In genomic region chr4:142396279-142396678, GRCh38 we compare ENCODE assay signal across 13 cellular contexts.
DNase-seq lines count a peak whose midpoint lies in the region; ATAC-seq and TF ChIP-seq lines count a peak whose summit lies in the region.
"Had no signal": no experiment of that assay in that cellular context is flagged by ENCODE, and none has a peak within 500 bp of the region (broad histone marks: within the 10 kb centered on the region; RNA-seq: fewer than 3 reads in every experiment).

No MANE protein-coding gene starts in this region.

- H2AK5ac ChIP-seq in trophoblast cell (ENCODE audit: low read length): no peak overlapping the region

- POLR2A ChIA-PET in activated CD4-positive, alpha-beta memory T cell treated with anti-CD3 and anti-CD28 coated beads for 36 hours (lab: Charles Lee): interaction anchor here (0.7 to 2.8 kb wide), 7 partner anchors 9 to 21 kb away, joined by 3 to 41 read pairs (median 5); no protein-coding TSS in a partner anchor

- H3K36me3 Mint-ChIP-seq in activated CD4-positive, alpha-beta memory T cell treated with anti-CD3 and anti-CD28 coated beads for 36 hours: peaks cover 72% of the 10 kb centered on the region

- H4K91ac ChIP-seq in trophoblast cell (ENCODE audit: low read depth, low read length): no peak overlapping the region

- no peaks in the 10 kb centered on the region for H3K27me3 Mint-ChIP-seq in activated CD4-positive, alpha-beta memory T cell treated with anti-CD3 and anti-CD28 coated beads for 36 hours

- no peak for TF ChIP-seq CTCF in fibroblast of pulmonary artery (IDR thresholded peaks at IDR 0.05; ENCODE audit: low read length, missing control alignments)

- no peak overlapping the region for H2AFZ ChIP-seq in ACC112 (ENCODE audit: low read length, unreplicated experiment)
- H2AFZ ChIP-seq in trophoblast cell (ENCODE audit: insufficient read depth, low read length, poor library complexity): no peak overlapping the region

- no peak overlapping the region for H3K4ac ChIP-seq in trophoblast cell (ENCODE audit: low read depth, low read length)

- H3K79me2 ChIP-seq in ACC112 (ENCODE audit: control insufficient read depth, insufficient read depth, low read length, unreplicated experiment) (peaks cover 19% of the 10 kb centered on the region), trophoblast cell (ENCODE audit: control insufficient read depth, insufficient read depth, low read length, poor library complexity) (no peaks in the 10 kb centered on the region)

- H3K27ac Mint-ChIP-seq in activated CD4-positive, alpha-beta memory T cell treated with anti-CD3 and anti-CD28 coated beads for 36 hours: peak overlapping the region; percentile 90

- no peak overlapping the region for H2BK5ac ChIP-seq in trophoblast cell (ENCODE audit: low read depth, low read length, poor library complexity)

- H2BK120ac ChIP-seq in trophoblast cell (ENCODE audit: insufficient read depth, low read length, poor library complexity): no peak overlapping the region

- H3K4me3 ChIP-seq in ACC112 (ENCODE audit: low read depth, low read length) (peak overlapping the region; percentile 1; the same call in 1 of the 2 replicates), fibroblast of pulmonary artery (replicated peaks; ENCODE audit: low read depth, low read length) (no peak overlapping the region), trophoblast cell (ENCODE audit: low read depth, low read length) (no peak overlapping the region)
- H3K4me3 ChIP-seq: SK-N-MC had no signal

- H3K4me3 Mint-ChIP-seq in activated CD4-positive, alpha-beta memory T cell treated with anti-CD3 and anti-CD28 coated beads for 36 hours: peak overlapping the region; percentile 74

- WGBS in trophoblast cell (ENCODE audit: extremely low coverage, insufficient coverage, insufficient read length): no CpG with 5 or more reads among the region's 1 CpG

- no peak overlapping the region for H4K8ac ChIP-seq in trophoblast cell (ENCODE audit: low read depth, low read length)

- H3K36me3 ChIP-seq in ACC112 (ENCODE audit: insufficient read depth, low read length): peaks cover 9% of the 10 kb centered on the region; the same call in 1 of the 2 replicates
- H3K36me3 ChIP-seq in trophoblast cell (ENCODE audit: control insufficient read depth in 1 of 2, insufficient read depth in 2 of 2, low read length in 2 of 2): no peaks in the 10 kb centered on the region

- no peak overlapping the region for H4K12ac ChIP-seq in trophoblast cell (ENCODE audit: low read depth, low read length)

- H2BK12ac ChIP-seq in trophoblast cell (ENCODE audit: low read length): no peak overlapping the region

- H3K9me3 ChIP-seq in trophoblast cell (ENCODE audit: insufficient read depth, low read depth, low read length): no peaks in the 10 kb centered on the region

- H3K4me1 Mint-ChIP-seq in activated CD4-positive, alpha-beta memory T cell treated with anti-CD3 and anti-CD28 coated beads for 36 hours (ENCODE audit: low read depth): peaks cover 74% of the 10 kb centered on the region

- ATAC-seq in HG03460 (IDR thresholded peaks at IDR 0.05; ENCODE audit: unreplicated experiment) (no peak), GM19035 (IDR thresholded peaks at IDR 0.05; ENCODE audit: unreplicated experiment) (no peak)

- H3K9ac ChIP-seq in trophoblast cell (ENCODE audit: low read length): no peak overlapping the region

- no peaks in the 10 kb centered on the region for H3K9me3 Mint-ChIP-seq in activated CD4-positive, alpha-beta memory T cell treated with anti-CD3 and anti-CD28 coated beads for 36 hours

- H3K4me1 ChIP-seq in ACC112 (ENCODE audit: control insufficient read depth, insufficient read depth, low read length, unreplicated experiment) (peaks cover 29% of the 10 kb centered on the region), trophoblast cell (ENCODE audit: control insufficient read depth in 1 of 2, insufficient read depth in 2 of 2, low read length in 2 of 2) (no peaks in the 10 kb centered on the region)

- H3K27ac ChIP-seq in ACC112 (ENCODE audit: low read depth, low read length): no peak overlapping the region
- H3K27ac ChIP-seq in trophoblast cell (ENCODE audit: low read depth, low read length): no peak overlapping the region
- H3K27ac ChIP-seq: SK-N-MC had no signal

- no peak overlapping the region for H3K18ac ChIP-seq in trophoblast cell (ENCODE audit: low read length)

- no peak overlapping the region for H3K4me2 ChIP-seq in trophoblast cell (ENCODE audit: low read length)

- intact Hi-C loops in activated CD4-positive, alpha-beta memory T cell treated with anti-CD3 and anti-CD28 coated beads for 36 hours (cut with micrococcal nuclease): loop anchor here (1.0 to 2.0 kb wide), 4 partner anchors 9 to 171 kb away; no protein-coding TSS in a partner anchor

- CTCF ChIA-PET in activated CD4-positive, alpha-beta memory T cell treated with anti-CD3 and anti-CD28 coated beads for 36 hours (lab: Charles Lee): interaction anchor here (0.6 to 3.3 kb wide), 4 partner anchors 10 to 171 kb away, joined by 3 to 9 read pairs (median 6); no protein-coding TSS in a partner anchor

- H3K27me3 ChIP-seq in ACC112 (ENCODE audit: insufficient read depth, low read length) (no peaks in the 10 kb centered on the region), trophoblast cell (ENCODE audit: insufficient read depth, low read length) (no peaks in the 10 kb centered on the region)

- DNase-seq in EL (peak; percentile 76), fibroblast of pulmonary artery (ENCODE audit: low read depth) (peak; percentile 23), trophoblast cell (no peak), NCI-H2227 treated with DMSO at 0.1 percent for 48 hours (lab: John Stamatoyannopoulos, UW) (no peak)
- DNase-seq in activated CD4-positive, alpha-beta memory T cell treated with anti-CD3 and anti-CD28 coated beads for 36 hours: no peak
- DNase-seq: activated CD4-positive, CD25-positive, alpha-beta regulatory T cell treated with anti-CD3 and anti-CD28 coated beads, Interleukin-2, amount 50 U/mL, for 72 hours; anterior cingulate cortex; NCI-H1694; NCI-H82 had no signal

- H3K23ac ChIP-seq in trophoblast cell (ENCODE audit: low read length): no peak overlapping the region

- no peaks in the 10 kb centered on the region for H3K79me1 ChIP-seq in trophoblast cell (ENCODE audit: low read length)

- H3K14ac ChIP-seq in trophoblast cell (ENCODE audit: low read length): no peak overlapping the region

Comparison
In these comparisons a context has a peak if more than half of its experiments do, and no peak if none do; other contexts are left out.
1. DNase-seq: peak in EL (single experiment) and fibroblast of pulmonary artery (single experiment); none in activated CD4-positive, alpha-beta memory T cell treated with anti-CD3 and anti-CD28 coated beads for 36 hours (single experiment), trophoblast cell (0 of 2) and NCI-H2227 treated with DMSO at 0.1 percent for 48 hours (single experiment).